ENCODE assay signal across 11 cellular contexts in the genomic region with DNA sequence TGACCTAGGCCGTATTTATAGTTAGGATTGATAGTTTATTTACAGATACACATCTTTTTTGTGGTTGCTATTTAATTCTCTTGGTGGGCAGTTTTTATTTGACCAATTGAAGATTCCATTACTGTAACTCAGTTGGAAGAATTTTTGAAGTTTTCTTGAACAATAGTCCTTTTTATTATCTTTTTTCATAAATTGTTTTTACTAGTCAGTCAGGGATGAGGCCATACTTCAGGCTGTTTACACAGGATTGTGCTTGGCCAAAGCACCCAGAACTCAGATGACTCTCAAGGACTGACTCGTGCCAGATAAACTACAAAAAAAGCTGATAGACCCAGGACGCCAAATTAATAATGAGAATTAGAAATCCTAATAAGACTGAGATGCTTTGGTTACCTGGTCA. TPM values are rescaled to one million over a fixed set of nuclear protein-coding genes. Genes with fewer than 3 reads are reported as not detected.
DNase-seq lines count a peak whose midpoint lies in the region; TF ChIP-seq lines count a peak whose summit lies in the region.
"Had no signal": no experiment of that assay in that cellular context is flagged by ENCODE, and none has a peak within 500 bp of the region (broad histone marks: within the 10 kb centered on the region; RNA-seq: fewer than 3 reads in every experiment).

No MANE protein-coding gene starts in this region.

- H3K4me1 ChIP-seq in right atrium auricular region: peaks cover 0 to 53% of the 10 kb centered on the region in 2 donors

- H3K36me3 Mint-ChIP-seq in T-helper 2 cell treated with Interferon-gamma antibody and Interleukin-4, amounts not matched to agents 5 μg/mL and 100 μg/mL, for 36 hours (ENCODE audit: low read depth): peaks cover 49% of the 10 kb centered on the region

- H3K27me3 ChIP-seq in right atrium auricular region: no peaks in the 10 kb centered on the region

- no peaks in the 10 kb centered on the region for H3K9me3 Mint-ChIP-seq in T-helper 2 cell treated with Interferon-gamma antibody and Interleukin-4, amounts not matched to agents 5 μg/mL and 100 μg/mL, for 36 hours

- peak overlapping the region; percentile 21 for H3K27ac Mint-ChIP-seq in T-helper 2 cell treated with Interferon-gamma antibody and Interleukin-4, amounts not matched to agents 5 μg/mL and 100 μg/mL, for 36 hours

- in situ Hi-C loops in G401 (cut with HindIII; ENCODE audit: low sequenced_read_pairs): no loop called here

- H3K27me3 Mint-ChIP-seq in T-helper 2 cell treated with Interferon-gamma antibody and Interleukin-4, amounts not matched to agents 5 μg/mL and 100 μg/mL, for 36 hours (ENCODE audit: low read depth): no peaks in the 10 kb centered on the region

- H3K4me1 Mint-ChIP-seq in T-helper 2 cell treated with Interferon-gamma antibody and Interleukin-4, amounts not matched to agents 5 μg/mL and 100 μg/mL, for 36 hours (ENCODE audit: low read depth): peaks cover 42% of the 10 kb centered on the region

- H3K9me3 ChIP-seq in right atrium auricular region: no peaks in the 10 kb centered on the region

- no peak for DNase-seq in T-helper 2 cell treated with Interferon-gamma antibody and Interleukin-4, amounts not matched to agents 5 μg/mL and 100 μg/mL, for 36 hours (ENCODE audit: low spot score)
- DNase-seq in T-helper 2 cell (no peak), astrocyte of the hippocampus (ENCODE audit: low read depth, low spot score) (peak; percentile 34), right atrium auricular region (ENCODE audit: low spot score) (no peak), G401 (ENCODE audit: low spot score) (no peak), kidney glomerular epithelial cell (lab: John Stamatoyannopoulos, UW) (no peak), NCI-H2107 treated with DMSO at 0.1 percent for 48 hours (lab: John Stamatoyannopoulos, UW; ENCODE audit: unreplicated experiment) (no peak)
- DNase-seq: amniotic stem cell, NCI-H2227 treated with DMSO at 0.1 percent for 48 hours had no signal

- H3K4me3 Mint-ChIP-seq in T-helper 2 cell treated with Interferon-gamma antibody and Interleukin-4, amounts not matched to agents 5 μg/mL and 100 μg/mL, for 36 hours: no peak overlapping the region

- H3K4me3 ChIP-seq in right atrium auricular region: no peak overlapping the region

- TF ChIP-seq CTCF in right atrium auricular region (IDR thresholded peaks at IDR 0.05): no peak

- H3K36me3 ChIP-seq in right atrium auricular region: peaks cover 5% of the 10 kb centered on the region

- H3K27ac ChIP-seq in right atrium auricular region (peak overlapping the region; percentile 46 to 77), temporal lobe (ENCODE audit: low read depth, low read length) (peak overlapping the region; percentile 38)
- H3K27ac ChIP-seq: HL-60 had no signal

RNA-seq across cellular contexts. Expression of gene HERC3, which starts 7.0 kb away (rescaled TPM):
- 10 to 100 TPM; 27.4 to 36.2 TPM for total RNA-seq in right atrium auricular region
- total RNA-seq in temporal lobe: 52.9 TPM
- 0.78 and 4.1 TPM in 2 replicates for total RNA-seq in G401 (2014; rRNA removed; shearing (Covaris generic))
